9 cellular contexts compared by ENCODE assay signal in the genomic region with DNA sequence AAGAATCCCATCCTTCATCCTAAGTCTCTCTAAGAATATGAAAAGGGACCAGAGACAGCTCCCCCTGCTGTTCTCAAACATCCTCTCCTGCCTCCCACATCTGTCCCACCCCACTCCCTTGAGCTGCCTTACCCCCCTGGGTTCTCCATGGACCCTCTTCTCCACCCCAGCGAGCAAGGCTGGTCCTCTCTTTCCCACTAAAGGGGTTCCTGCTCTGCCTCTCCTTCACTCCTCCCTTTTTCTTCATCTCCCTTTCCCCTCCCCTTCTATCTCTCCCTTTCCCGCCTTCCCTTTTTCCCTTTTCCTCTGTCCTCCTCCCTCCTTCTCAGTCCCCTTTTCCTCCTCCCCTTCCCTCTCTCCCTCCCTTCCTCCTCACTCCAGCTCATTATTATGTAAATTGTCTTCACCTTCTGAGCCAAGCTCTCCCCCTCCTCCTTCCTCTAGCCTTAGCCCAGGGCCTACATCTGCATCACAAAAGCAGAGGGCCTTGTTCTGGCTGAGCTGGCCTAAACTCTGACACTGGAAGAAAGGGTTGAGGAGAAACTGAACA.
A peak's percentile ranks its signal among the peaks of the same experiment; 100 is the strongest.
DNase-seq lines count a peak whose midpoint lies in the region; ATAC-seq, FAIRE-seq and TF ChIP-seq lines count a peak whose summit lies in the region.
"Had no signal": no experiment of that assay in that cellular context is flagged by ENCODE, and none has a peak within 500 bp of the region (broad histone marks: within the 10 kb centered on the region; RNA-seq: fewer than 3 reads in every experiment).

No MANE protein-coding gene starts in this region.

- intact Hi-C loops in PC-3 (cut with micrococcal nuclease), result no loop called here

- no peak overlapping the region for H3K9ac ChIP-seq in PC-3 (ENCODE audit: low read length)

- H2AFZ ChIP-seq in PC-3 (ENCODE audit: low read length), result no peak overlapping the region

- no TSS peak for BruUV-seq in PC-3 (replicated peaks; lab: Mats Ljungman, UMichigan)

- H3K36me3 ChIP-seq in PC-3 (ENCODE audit: low read depth, low read length), result no peaks in the 10 kb centered on the region

- no peaks in the 10 kb centered on the region; the same call in 1 of the 2 replicates for H3K9me3 ChIP-seq in AG04450 (ENCODE audit: control insufficient read depth, insufficient read depth, low read length)
- H3K9me3 ChIP-seq in PC-3 (ENCODE audit: low read length), result no peaks in the 10 kb centered on the region
- H3K9me3 ChIP-seq: psoas muscle had no signal

- no peak for FAIRE-seq in GM12891 (lab: Jason Lieb, UNC)

- H4K20me1 ChIP-seq in PC-3 (ENCODE audit: low read length), result no peaks in the 10 kb centered on the region

- POLR2A ChIA-PET in AG04450 (lab: Yijun Ruan, JAX) (no interaction called here), PC-3 (lab: Charles Lee; ENCODE audit: unreplicated experiment) (no interaction called here)

- no peak for DNase-seq in AG04450 (ENCODE audit: low read depth, low spot score)
- peak; percentile 30 for DNase-seq in GM20000 (ENCODE audit: low spot score)
- DNase-seq in PC-3, result peak; percentile 24
- DNase-seq in hippocampal formation (lab: John Stamatoyannopoulos, UW), result peak; percentile 31 to 47
- no peak for DNase-seq in GM12891 (ENCODE audit: insufficient read length, low spot score)
- DNase-seq in MV-4-11 (lab: John Stamatoyannopoulos, UW), result no peak
- DNase-seq: psoas muscle had no signal

- H3K4me2 ChIP-seq in PC-3 (ENCODE audit: low read length), result no peak overlapping the region

- ATAC-seq in PC-3 (peak; percentile 35; the same call in 1 of the 2 replicates), GM21786 (IDR thresholded peaks at IDR 0.05; ENCODE audit: unreplicated experiment) (no peak), HG02885 (IDR thresholded peaks at IDR 0.05; ENCODE audit: poor library complexity, unreplicated experiment) (no peak)
- ATAC-seq: psoas muscle had no signal

- H3K4me3 ChIP-seq in AG04450 (ENCODE audit: low read depth, low read length), result no peak overlapping the region
- no peak overlapping the region for H3K4me3 ChIP-seq in PC-3 (ENCODE audit: low read length)
- H3K4me3 ChIP-seq: psoas muscle had no signal

- no peaks in the 10 kb centered on the region for H3F3A ChIP-seq in PC-3 (ENCODE audit: low read length, unreplicated experiment)

- no peaks in the 10 kb centered on the region for H3K9me2 ChIP-seq in PC-3 (replicated peaks; ENCODE audit: low read length)

- H3K27me3 ChIP-seq in AG04450 (ENCODE audit: control insufficient read depth, insufficient read depth, low read length), result no peaks in the 10 kb centered on the region
- H3K27me3 ChIP-seq in PC-3 (ENCODE audit: low read length), result no peaks in the 10 kb centered on the region

- TF ChIP-seq POLR2A in GM12891 (IDR thresholded peaks at IDR 0.05; ENCODE audit: low read depth, low read length), result no peak

- TF ChIP-seq CTCF in AG04450 (IDR thresholded peaks at IDR 0.05; ENCODE audit: low read depth, low read length), result peak; percentile 43
- TF ChIP-seq CTCF in GM20000 (IDR thresholded peaks at IDR 0.05; ENCODE audit: extremely low read depth, missing control alignments), result no peak
- TF ChIP-seq CTCF in PC-3 (conservative IDR thresholded peaks at IDR 0.05; ENCODE audit: low read depth, low read length), result peak; percentile 50

- H3K27ac ChIP-seq in AG04450 (ENCODE audit: low read depth, low read length) (no peak overlapping the region), PC-3 (ENCODE audit: low read length) (no peak overlapping the region)
- H3K27ac ChIP-seq: psoas muscle had no signal

- no peaks in the 10 kb centered on the region for H3K79me2 ChIP-seq in PC-3 (ENCODE audit: low read length)

- no peaks in the 10 kb centered on the region for H3K4me1 ChIP-seq in PC-3 (ENCODE audit: insufficient read depth, low read length)
- H3K4me1 ChIP-seq: psoas muscle had no signal

- CTCF ChIA-PET in AG04450 (lab: Charles Lee) (interaction anchor here (0.6 to 1.5 kb wide), 5 partner anchors 8 to 51 kb away, joined by 3 to 5 read pairs (median 3); no protein-coding TSS in a partner anchor), PC-3 (lab: Charles Lee) (no interaction called here)

TF ChIP-seq in GM12891, 5 proteins besides CTCF, POLR2A, EP300 and RAD21:
- TF ChIP-seq POLR2AphosphoS5 (IDR thresholded peaks at IDR 0.05; ENCODE audit: low read depth, low read length), result no peak
- TF ChIP-seq POU2F2 (IDR thresholded peaks at IDR 0.05; ENCODE audit: low read depth, low read length), result no peak
- no peak for TF ChIP-seq TAF1 (IDR thresholded peaks at IDR 0.05; ENCODE audit: low read depth, low read length)
- no peak for TF ChIP-seq SPI1 (IDR thresholded peaks at IDR 0.05; ENCODE audit: low read depth, low read length)
- no peak for TF ChIP-seq PAX5 (IDR thresholded peaks at IDR 0.05; ENCODE audit: insufficient read depth, low read length, severe bottlenecking)

Comparison
In these comparisons a context has a peak if more than half of its experiments do, and no peak if none do; other contexts are left out.
1. DNase-seq: peak in GM20000 (single experiment), PC-3 (single experiment) and hippocampal formation (2 of 2); none in AG04450 (single experiment), GM12891 (single experiment) and MV-4-11 (single experiment).